1 cellular context compared by ENCODE assay signal in the genomic region with DNA sequence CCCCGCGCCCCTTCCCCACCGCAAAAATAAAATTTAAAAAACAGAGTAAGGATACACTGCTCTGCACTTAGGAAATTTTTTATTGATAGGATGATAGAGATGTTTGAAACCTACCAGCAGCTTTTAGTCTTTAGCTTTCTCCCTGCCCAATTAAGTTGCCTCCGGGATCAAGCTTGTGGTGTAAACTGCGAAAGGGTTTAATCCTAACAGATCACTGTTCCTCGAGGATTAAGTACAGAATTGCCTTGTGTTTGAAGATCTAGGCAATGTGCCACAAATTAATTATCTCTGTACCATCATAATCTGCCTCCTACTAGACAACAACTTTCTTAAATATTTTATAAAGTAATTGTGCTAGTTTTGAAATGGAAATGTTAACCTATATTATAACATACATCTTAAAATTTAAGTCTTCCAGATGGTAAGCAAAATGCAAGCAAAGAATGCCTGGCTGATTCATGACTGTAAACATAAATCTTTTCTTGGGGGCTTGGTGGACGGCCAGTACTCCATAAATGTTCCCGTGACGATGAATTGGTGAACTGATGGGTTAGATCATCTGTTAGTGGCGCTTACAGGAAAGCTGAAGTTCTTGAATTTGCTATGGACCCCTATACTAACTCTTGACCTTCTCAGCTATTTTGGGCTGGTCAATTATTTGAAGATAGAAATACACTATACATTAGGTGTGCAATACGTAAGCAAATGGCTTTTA.
TF ChIP-seq lines count a peak whose summit lies in the region.

No MANE protein-coding gene starts in this region.

TF ChIP-seq in GM23338, 12 proteins besides CTCF, POLR2A, EP300 and RAD21 (continued from another document):
- no peak for TF ChIP-seq ZNF462 (CRISPR knock-in tag; IDR thresholded peaks at IDR 0.05)
- no peak for TF ChIP-seq CREB1 (CRISPR knock-in tag; IDR thresholded peaks at IDR 0.05; ENCODE audit: low read depth)
- no peak for TF ChIP-seq ZNF114 (CRISPR knock-in tag; IDR thresholded peaks at IDR 0.05)
- TF ChIP-seq, protein P1, sequence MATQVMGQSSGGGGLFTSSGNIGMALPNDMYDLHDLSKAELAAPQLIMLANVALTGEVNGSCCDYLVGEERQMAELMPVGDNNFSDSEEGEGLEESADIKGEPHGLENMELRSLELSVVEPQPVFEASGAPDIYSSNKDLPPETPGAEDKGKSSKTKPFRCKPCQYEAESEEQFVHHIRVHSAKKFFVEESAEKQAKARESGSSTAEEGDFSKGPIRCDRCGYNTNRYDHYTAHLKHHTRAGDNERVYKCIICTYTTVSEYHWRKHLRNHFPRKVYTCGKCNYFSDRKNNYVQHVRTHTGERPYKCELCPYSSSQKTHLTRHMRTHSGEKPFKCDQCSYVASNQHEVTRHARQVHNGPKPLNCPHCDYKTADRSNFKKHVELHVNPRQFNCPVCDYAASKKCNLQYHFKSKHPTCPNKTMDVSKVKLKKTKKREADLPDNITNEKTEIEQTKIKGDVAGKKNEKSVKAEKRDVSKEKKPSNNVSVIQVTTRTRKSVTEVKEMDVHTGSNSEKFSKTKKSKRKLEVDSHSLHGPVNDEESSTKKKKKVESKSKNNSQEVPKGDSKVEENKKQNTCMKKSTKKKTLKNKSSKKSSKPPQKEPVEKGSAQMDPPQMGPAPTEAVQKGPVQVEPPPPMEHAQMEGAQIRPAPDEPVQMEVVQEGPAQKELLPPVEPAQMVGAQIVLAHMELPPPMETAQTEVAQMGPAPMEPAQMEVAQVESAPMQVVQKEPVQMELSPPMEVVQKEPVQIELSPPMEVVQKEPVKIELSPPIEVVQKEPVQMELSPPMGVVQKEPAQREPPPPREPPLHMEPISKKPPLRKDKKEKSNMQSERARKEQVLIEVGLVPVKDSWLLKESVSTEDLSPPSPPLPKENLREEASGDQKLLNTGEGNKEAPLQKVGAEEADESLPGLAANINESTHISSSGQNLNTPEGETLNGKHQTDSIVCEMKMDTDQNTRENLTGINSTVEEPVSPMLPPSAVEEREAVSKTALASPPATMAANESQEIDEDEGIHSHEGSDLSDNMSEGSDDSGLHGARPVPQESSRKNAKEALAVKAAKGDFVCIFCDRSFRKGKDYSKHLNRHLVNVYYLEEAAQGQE (IDR thresholded peaks at IDR 0.05; ENCODE audit: unreplicated experiment) = no peak
- TF ChIP-seq EZH2phosphoT487 (IDR thresholded peaks at IDR 0.05; ENCODE audit: unreplicated experiment) = no peak
- no peak for TF ChIP-seq EZH2 (IDR thresholded peaks at IDR 0.05; ENCODE audit: low read depth, unreplicated experiment)
- TF ChIP-seq STAT1 (IDR thresholded peaks at IDR 0.05; ENCODE audit: unreplicated experiment) = no peak
